In the genomic region with DNA sequence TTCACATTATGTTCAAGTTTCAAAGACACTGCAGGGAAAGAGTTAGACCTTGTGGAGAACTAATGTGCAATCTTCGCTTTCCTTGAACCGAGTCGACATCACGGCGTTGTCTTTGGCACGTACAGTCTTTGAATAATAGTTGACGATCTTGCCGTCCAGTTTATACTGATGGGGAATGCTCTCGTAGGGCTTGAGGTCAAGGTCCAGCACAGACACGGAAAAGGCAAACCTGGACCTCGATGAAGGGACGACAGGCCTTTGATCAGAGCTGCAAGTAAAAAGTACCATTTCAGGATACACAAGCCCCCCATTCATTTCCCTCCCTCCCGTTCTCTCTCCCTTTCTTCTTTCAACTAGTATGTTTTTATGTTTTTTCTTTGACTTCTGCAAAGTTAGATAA, we compare ENCODE assay signal across 1 cellular context.
TF ChIP-seq lines count a peak whose summit lies in the region.

No MANE protein-coding gene starts in this region.

TF ChIP-seq in HepG2, 621 proteins besides CTCF, POLR2A, EP300 and RAD21 (continued from another document and continues in another):
- TF ChIP-seq, protein P1, sequence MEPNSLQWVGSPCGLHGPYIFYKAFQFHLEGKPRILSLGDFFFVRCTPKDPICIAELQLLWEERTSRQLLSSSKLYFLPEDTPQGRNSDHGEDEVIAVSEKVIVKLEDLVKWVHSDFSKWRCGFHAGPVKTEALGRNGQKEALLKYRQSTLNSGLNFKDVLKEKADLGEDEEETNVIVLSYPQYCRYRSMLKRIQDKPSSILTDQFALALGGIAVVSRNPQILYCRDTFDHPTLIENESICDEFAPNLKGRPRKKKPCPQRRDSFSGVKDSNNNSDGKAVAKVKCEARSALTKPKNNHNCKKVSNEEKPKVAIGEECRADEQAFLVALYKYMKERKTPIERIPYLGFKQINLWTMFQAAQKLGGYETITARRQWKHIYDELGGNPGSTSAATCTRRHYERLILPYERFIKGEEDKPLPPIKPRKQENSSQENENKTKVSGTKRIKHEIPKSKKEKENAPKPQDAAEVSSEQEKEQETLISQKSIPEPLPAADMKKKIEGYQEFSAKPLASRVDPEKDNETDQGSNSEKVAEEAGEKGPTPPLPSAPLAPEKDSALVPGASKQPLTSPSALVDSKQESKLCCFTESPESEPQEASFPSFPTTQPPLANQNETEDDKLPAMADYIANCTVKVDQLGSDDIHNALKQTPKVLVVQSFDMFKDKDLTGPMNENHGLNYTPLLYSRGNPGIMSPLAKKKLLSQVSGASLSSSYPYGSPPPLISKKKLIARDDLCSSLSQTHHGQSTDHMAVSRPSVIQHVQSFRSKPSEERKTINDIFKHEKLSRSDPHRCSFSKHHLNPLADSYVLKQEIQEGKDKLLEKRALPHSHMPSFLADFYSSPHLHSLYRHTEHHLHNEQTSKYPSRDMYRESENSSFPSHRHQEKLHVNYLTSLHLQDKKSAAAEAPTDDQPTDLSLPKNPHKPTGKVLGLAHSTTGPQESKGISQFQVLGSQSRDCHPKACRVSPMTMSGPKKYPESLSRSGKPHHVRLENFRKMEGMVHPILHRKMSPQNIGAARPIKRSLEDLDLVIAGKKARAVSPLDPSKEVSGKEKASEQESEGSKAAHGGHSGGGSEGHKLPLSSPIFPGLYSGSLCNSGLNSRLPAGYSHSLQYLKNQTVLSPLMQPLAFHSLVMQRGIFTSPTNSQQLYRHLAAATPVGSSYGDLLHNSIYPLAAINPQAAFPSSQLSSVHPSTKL (CRISPR knock-in tag; IDR thresholded peaks at IDR 0.05): peak; percentile 53; the same call in 1 of the 2 replicates
- TF ChIP-seq JDP2 (CRISPR knock-in tag; IDR thresholded peaks at IDR 0.05; ENCODE audit: borderline replicate concordance): no peak
- TF ChIP-seq ARNTL (CRISPR knock-in tag; IDR thresholded peaks at IDR 0.05): no peak; the same call in 1 of the 2 replicates
- TF ChIP-seq ZNF547 (CRISPR knock-in tag; IDR thresholded peaks at IDR 0.05): no peak
- no peak for TF ChIP-seq ESRRA (CRISPR knock-in tag; IDR thresholded peaks at IDR 0.05; ENCODE audit: low read depth)
- TF ChIP-seq, protein P2, sequence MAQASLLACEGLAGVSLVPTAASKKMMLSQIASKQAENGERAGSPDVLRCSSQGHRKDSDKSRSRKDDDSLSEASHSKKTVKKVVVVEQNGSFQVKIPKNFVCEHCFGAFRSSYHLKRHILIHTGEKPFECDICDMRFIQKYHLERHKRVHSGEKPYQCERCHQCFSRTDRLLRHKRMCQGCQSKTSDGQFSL (CRISPR knock-in tag; IDR thresholded peaks at IDR 0.05): no peak
- peak; percentile 24; the same call in 1 of the 2 replicates for TF ChIP-seq NR2F2 (IDR thresholded peaks at IDR 0.05; ENCODE audit: borderline replicate concordance, low read depth)
- no peak for TF ChIP-seq CBX5 (CRISPR knock-in tag; IDR thresholded peaks at IDR 0.05; ENCODE audit: borderline replicate concordance)
- no peak for TF ChIP-seq PTBP1 (IDR thresholded peaks at IDR 0.05; ENCODE audit: low read depth, low read length, poor library complexity, severe bottlenecking)
- TF ChIP-seq ZC3H13 (CRISPR knock-in tag; IDR thresholded peaks at IDR 0.05): no peak
- 0 out of 2 replicates have a peak, but pooled peaks have one; percentile 36 for TF ChIP-seq ZNF772 (CRISPR knock-in tag; IDR thresholded peaks at IDR 0.05)
- TF ChIP-seq, protein P3, sequence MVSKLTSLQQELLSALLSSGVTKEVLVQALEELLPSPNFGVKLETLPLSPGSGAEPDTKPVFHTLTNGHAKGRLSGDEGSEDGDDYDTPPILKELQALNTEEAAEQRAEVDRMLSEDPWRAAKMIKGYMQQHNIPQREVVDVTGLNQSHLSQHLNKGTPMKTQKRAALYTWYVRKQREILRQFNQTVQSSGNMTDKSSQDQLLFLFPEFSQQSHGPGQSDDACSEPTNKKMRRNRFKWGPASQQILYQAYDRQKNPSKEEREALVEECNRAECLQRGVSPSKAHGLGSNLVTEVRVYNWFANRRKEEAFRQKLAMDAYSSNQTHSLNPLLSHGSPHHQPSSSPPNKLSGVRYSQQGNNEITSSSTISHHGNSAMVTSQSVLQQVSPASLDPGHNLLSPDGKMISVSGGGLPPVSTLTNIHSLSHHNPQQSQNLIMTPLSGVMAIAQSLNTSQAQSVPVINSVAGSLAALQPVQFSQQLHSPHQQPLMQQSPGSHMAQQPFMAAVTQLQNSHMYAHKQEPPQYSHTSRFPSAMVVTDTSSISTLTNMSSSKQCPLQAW (CRISPR knock-in tag; IDR thresholded peaks at IDR 0.05): 0 out of 2 replicates have a peak, but pooled peaks have one; percentile 16
- no peak for TF ChIP-seq MIER3 (CRISPR knock-in tag; IDR thresholded peaks at IDR 0.05; ENCODE audit: borderline replicate concordance)
- TF ChIP-seq, protein P4, sequence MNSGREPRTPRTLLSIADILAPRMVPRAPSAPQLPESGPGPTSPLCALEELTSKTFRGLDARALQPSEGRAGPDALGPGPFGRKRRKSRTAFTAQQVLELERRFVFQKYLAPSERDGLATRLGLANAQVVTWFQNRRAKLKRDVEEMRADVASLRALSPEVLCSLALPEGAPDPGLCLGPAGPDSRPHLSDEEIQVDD (CRISPR knock-in tag; IDR thresholded peaks at IDR 0.05; ENCODE audit: borderline replicate concordance): no peak
- no peak for TF ChIP-seq SMAD9 (CRISPR knock-in tag; IDR thresholded peaks at IDR 0.05)
- no peak for TF ChIP-seq LCORL (IDR thresholded peaks at IDR 0.05)
- TF ChIP-seq LCORL (CRISPR knock-in tag; IDR thresholded peaks at IDR 0.05): no peak
- TF ChIP-seq ZBTB7B (CRISPR knock-in tag; IDR thresholded peaks at IDR 0.05): no peak
- TF ChIP-seq CCAR2 (optimal IDR thresholded peaks at IDR 0.05; ENCODE audit: low read depth, low read length): no peak
- TF ChIP-seq ZNF331 (CRISPR knock-in tag; IDR thresholded peaks at IDR 0.05): no peak
- no peak for TF ChIP-seq KLF11 (CRISPR knock-in tag; IDR thresholded peaks at IDR 0.05)
- TF ChIP-seq ZMYM3 (CRISPR knock-in tag; IDR thresholded peaks at IDR 0.05): 0 out of 2 replicates have a peak, but pooled peaks have one; percentile 35
- TF ChIP-seq, protein P5, sequence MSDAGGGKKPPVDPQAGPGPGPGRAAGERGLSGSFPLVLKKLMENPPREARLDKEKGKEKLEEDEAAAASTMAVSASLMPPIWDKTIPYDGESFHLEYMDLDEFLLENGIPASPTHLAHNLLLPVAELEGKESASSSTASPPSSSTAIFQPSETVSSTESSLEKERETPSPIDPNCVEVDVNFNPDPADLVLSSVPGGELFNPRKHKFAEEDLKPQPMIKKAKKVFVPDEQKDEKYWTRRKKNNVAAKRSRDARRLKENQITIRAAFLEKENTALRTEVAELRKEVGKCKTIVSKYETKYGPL (CRISPR knock-in tag; IDR thresholded peaks at IDR 0.05): no peak
- peak; percentile 20; the same call in 1 of the 2 replicates for TF ChIP-seq SOX5 (CRISPR knock-in tag; IDR thresholded peaks at IDR 0.05; ENCODE audit: borderline replicate concordance)
- no peak for TF ChIP-seq ZNF124 (CRISPR knock-in tag; IDR thresholded peaks at IDR 0.05)
- TF ChIP-seq, protein P6, sequence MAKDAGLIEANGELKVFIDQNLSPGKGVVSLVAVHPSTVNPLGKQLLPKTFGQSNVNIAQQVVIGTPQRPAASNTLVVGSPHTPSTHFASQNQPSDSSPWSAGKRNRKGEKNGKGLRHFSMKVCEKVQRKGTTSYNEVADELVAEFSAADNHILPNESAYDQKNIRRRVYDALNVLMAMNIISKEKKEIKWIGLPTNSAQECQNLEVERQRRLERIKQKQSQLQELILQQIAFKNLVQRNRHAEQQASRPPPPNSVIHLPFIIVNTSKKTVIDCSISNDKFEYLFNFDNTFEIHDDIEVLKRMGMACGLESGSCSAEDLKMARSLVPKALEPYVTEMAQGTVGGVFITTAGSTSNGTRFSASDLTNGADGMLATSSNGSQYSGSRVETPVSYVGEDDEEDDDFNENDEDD (CRISPR knock-in tag; IDR thresholded peaks at IDR 0.05; ENCODE audit: borderline replicate concordance): no peak
- TF ChIP-seq, protein P7, sequence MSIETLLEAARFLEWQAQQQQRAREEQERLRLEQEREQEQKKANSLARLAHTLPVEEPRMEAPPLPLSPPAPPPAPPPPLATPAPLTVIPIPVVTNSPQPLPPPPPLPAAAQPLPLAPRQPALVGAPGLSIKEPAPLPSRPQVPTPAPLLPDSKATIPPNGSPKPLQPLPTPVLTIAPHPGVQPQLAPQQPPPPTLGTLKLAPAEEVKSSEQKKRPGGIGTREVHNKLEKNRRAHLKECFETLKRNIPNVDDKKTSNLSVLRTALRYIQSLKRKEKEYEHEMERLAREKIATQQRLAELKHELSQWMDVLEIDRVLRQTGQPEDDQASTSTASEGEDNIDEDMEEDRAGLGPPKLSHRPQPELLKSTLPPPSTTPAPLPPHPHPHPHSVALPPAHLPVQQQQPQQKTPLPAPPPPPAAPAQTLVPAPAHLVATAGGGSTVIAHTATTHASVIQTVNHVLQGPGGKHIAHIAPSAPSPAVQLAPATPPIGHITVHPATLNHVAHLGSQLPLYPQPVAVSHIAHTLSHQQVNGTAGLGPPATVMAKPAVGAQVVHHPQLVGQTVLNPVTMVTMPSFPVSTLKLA (IDR thresholded peaks at IDR 0.05): no peak
- no peak for TF ChIP-seq SRSF1 (optimal IDR thresholded peaks at IDR 0.05; ENCODE audit: low read depth, low read length)
- TF ChIP-seq ONECUT2 (CRISPR knock-in tag; IDR thresholded peaks at IDR 0.05): no peak
- no peak for TF ChIP-seq ZNF430 (CRISPR knock-in tag; IDR thresholded peaks at IDR 0.05)
- TF ChIP-seq, protein P8, sequence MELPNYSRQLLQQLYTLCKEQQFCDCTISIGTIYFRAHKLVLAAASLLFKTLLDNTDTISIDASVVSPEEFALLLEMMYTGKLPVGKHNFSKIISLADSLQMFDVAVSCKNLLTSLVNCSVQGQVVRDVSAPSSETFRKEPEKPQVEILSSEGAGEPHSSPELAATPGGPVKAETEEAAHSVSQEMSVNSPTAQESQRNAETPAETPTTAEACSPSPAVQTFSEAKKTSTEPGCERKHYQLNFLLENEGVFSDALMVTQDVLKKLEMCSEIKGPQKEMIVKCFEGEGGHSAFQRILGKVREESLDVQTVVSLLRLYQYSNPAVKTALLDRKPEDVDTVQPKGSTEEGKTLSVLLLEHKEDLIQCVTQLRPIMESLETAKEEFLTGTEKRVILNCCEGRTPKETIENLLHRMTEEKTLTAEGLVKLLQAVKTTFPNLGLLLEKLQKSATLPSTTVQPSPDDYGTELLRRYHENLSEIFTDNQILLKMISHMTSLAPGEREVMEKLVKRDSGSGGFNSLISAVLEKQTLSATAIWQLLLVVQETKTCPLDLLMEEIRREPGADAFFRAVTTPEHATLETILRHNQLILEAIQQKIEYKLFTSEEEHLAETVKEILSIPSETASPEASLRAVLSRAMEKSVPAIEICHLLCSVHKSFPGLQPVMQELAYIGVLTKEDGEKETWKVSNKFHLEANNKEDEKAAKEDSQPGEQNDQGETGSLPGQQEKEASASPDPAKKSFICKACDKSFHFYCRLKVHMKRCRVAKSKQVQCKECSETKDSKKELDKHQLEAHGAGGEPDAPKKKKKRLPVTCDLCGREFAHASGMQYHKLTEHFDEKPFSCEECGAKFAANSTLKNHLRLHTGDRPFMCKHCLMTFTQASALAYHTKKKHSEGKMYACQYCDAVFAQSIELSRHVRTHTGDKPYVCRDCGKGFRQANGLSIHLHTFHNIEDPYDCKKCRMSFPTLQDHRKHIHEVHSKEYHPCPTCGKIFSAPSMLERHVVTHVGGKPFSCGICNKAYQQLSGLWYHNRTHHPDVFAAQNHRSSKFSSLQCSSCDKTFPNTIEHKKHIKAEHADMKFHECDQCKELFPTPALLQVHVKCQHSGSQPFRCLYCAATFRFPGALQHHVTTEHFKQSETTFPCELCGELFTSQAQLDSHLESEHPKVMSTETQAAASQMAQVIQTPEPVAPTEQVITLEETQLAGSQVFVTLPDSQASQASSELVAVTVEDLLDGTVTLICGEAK (IDR thresholded peaks at IDR 0.05): no peak
- TF ChIP-seq, protein P8 (CRISPR knock-in tag; IDR thresholded peaks at IDR 0.05): no peak
- TF ChIP-seq, protein P9, sequence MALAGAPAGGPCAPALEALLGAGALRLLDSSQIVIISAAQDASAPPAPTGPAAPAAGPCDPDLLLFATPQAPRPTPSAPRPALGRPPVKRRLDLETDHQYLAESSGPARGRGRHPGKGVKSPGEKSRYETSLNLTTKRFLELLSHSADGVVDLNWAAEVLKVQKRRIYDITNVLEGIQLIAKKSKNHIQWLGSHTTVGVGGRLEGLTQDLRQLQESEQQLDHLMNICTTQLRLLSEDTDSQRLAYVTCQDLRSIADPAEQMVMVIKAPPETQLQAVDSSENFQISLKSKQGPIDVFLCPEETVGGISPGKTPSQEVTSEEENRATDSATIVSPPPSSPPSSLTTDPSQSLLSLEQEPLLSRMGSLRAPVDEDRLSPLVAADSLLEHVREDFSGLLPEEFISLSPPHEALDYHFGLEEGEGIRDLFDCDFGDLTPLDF (CRISPR knock-in tag; IDR thresholded peaks at IDR 0.05): no peak
- TF ChIP-seq, protein P10, sequence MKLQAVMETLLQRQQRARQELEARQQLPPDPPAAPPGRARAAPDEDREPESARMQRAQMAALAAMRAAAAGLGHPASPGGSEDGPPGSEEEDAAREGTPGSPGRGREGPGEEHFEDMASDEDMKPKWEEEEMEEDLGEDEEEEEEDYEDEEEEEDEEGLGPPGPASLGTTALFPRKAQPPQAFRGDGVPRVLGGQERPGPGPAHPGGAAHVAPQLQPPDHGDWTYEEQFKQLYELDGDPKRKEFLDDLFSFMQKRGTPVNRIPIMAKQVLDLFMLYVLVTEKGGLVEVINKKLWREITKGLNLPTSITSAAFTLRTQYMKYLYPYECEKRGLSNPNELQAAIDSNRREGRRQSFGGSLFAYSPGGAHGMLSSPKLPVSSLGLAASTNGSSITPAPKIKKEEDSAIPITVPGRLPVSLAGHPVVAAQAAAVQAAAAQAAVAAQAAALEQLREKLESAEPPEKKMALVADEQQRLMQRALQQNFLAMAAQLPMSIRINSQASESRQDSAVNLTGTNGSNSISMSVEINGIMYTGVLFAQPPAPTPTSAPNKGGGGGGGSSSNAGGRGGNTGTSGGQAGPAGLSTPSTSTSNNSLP (IDR thresholded peaks at IDR 0.05; ENCODE audit: low read depth, low read length): no peak
- TF ChIP-seq BRCA1 (CRISPR knock-in tag; IDR thresholded peaks at IDR 0.05): no peak
- no peak for TF ChIP-seq ZNF549 (CRISPR knock-in tag; IDR thresholded peaks at IDR 0.05)
